Comparison of ENCODE assay signal across 14 cellular contexts in genomic region chr1:235295902-235296350, GRCh38. TPM values are rescaled to one million over a fixed set of nuclear protein-coding genes. Genes with fewer than 3 reads are reported as not detected.
A peak's percentile ranks its signal among the peaks of the same experiment; 100 is the strongest.
DNase-seq lines count a peak whose midpoint lies in the region; ATAC-seq and TF ChIP-seq lines count a peak whose summit lies in the region.
"Had no signal": no experiment of that assay in that cellular context is flagged by ENCODE, and none has a peak within 500 bp of the region (broad histone marks: within the 10 kb centered on the region; RNA-seq: fewer than 3 reads in every experiment).

No MANE protein-coding gene starts in this region.

- H3K18ac ChIP-seq in mesenchymal stem cell (ENCODE audit: low read depth in 1 of 2, low read length in 2 of 2), result no peak overlapping the region

- H3K79me2 ChIP-seq in mammary epithelial cell (ENCODE audit: insufficient read depth, low read length), result peaks cover 86% of the 10 kb centered on the region

- peak overlapping the region in 2 of 3 donors; percentile 46 to 80 for H3K27ac Mint-ChIP-seq in IgD-negative memory B cell
- H3K27ac Mint-ChIP-seq: dendritic cell treated with granulocyte-macrophage colony-stimulating factor and Interleukin-4, amounts not matched to agents 40 ng/mL and 50 ng/mL, for 4 days had no signal

- no peak overlapping the region for H3K4ac ChIP-seq in mesenchymal stem cell (ENCODE audit: low read depth in 1 of 2, low read length in 2 of 2)

- H4K8ac ChIP-seq in mesenchymal stem cell (ENCODE audit: low read length), result no peak overlapping the region

- no peak overlapping the region for H3K4me2 ChIP-seq in mammary epithelial cell (ENCODE audit: insufficient read depth, low read depth, low read length)
- H3K4me2 ChIP-seq in mesenchymal stem cell (ENCODE audit: low read length, poor library complexity, severe bottlenecking), result no peak overlapping the region
- H3K4me2 ChIP-seq: smooth muscle cell had no signal

- no peaks in the 10 kb centered on the region for H3K27me3 ChIP-seq in mammary epithelial cell (ENCODE audit: insufficient read depth, low read length)
- no peaks in the 10 kb centered on the region for H3K27me3 ChIP-seq in mesenchymal stem cell (ENCODE audit: control insufficient read depth in 1 of 2, insufficient read depth in 1 of 2, low read length in 2 of 2)
- H3K27me3 ChIP-seq in esophagus muscularis mucosa, result no peaks in the 10 kb centered on the region

- H3K4me3 ChIP-seq in mammary epithelial cell (replicated peaks in 1 of 3; ENCODE audit: insufficient read depth in 1 of 3, low read depth in 2 of 3, low read length in 3 of 3) (no peak overlapping the region), mesenchymal stem cell (ENCODE audit: insufficient read depth in 1 of 2, low read depth in 1 of 2, low read length in 2 of 2) (no peak overlapping the region), esophagus muscularis mucosa (no peak overlapping the region)
- H3K4me3 ChIP-seq: smooth muscle cell had no signal

- no TSS peak for BruUV-seq in mammary epithelial cell (replicated peaks; lab: Mats Ljungman, UMichigan)

- H3K4me3 Mint-ChIP-seq in IgD-negative memory B cell, result peak overlapping the region in 1 of 4 donors; percentile 71
- H3K4me3 Mint-ChIP-seq: dendritic cell treated with granulocyte-macrophage colony-stimulating factor and Interleukin-4, amounts not matched to agents 40 ng/mL and 50 ng/mL, for 4 days had no signal

- no peak for TF ChIP-seq POLR2A in esophagus muscularis mucosa (IDR thresholded peaks at IDR 0.05; ENCODE audit: low read depth)

- H3K4me1 ChIP-seq in mammary epithelial cell (ENCODE audit: insufficient read depth, low read length) (peaks cover 12% of the 10 kb centered on the region), mesenchymal stem cell (ENCODE audit: control insufficient read depth, insufficient read depth, low read depth, low read length) (peaks cover 9% of the 10 kb centered on the region), esophagus muscularis mucosa (peaks cover 8 to 52% (median 28%) of the 10 kb centered on the region in 4 donors)

- H3K36me3 ChIP-seq in mammary epithelial cell (ENCODE audit: insufficient read depth, low read length) (no peaks in the 10 kb centered on the region), mesenchymal stem cell (ENCODE audit: control insufficient read depth in 1 of 2, insufficient read depth in 2 of 2, low read depth in 1 of 2, low read length in 2 of 2) (no peaks in the 10 kb centered on the region), esophagus muscularis mucosa (no peaks in the 10 kb centered on the region)

- H3K9ac ChIP-seq in mammary epithelial cell (ENCODE audit: insufficient read depth, low read length), result no peak overlapping the region
- no peak overlapping the region for H3K9ac ChIP-seq in mesenchymal stem cell (ENCODE audit: low read length)

- H4K91ac ChIP-seq in mesenchymal stem cell (ENCODE audit: low read length), result no peak overlapping the region

- peaks cover 0 to 5% (median 3%) of the 10 kb centered on the region in 3 donors for H3K9me3 Mint-ChIP-seq in IgD-negative memory B cell
- H3K9me3 Mint-ChIP-seq: dendritic cell treated with granulocyte-macrophage colony-stimulating factor and Interleukin-4, amounts not matched to agents 40 ng/mL and 50 ng/mL, for 4 days had no signal

- H2BK120ac ChIP-seq in mesenchymal stem cell (ENCODE audit: low read depth, low read length), result no peak overlapping the region

- H3K14ac ChIP-seq in mesenchymal stem cell (ENCODE audit: low read length in 2 of 2), result no peak overlapping the region

- peaks cover 41 to 47% (median 45%) of the 10 kb centered on the region in 3 donors for H3K4me1 Mint-ChIP-seq in IgD-negative memory B cell

- no peak overlapping the region for H3K23ac ChIP-seq in mesenchymal stem cell (ENCODE audit: low read length in 2 of 2)

- no peak for TF ChIP-seq EP300 in esophagus muscularis mucosa (IDR thresholded peaks at IDR 0.05)

- H3K36me3 Mint-ChIP-seq in IgD-negative memory B cell, result peaks cover 2% of the 10 kb centered on the region

- H2BK5ac ChIP-seq in mesenchymal stem cell (ENCODE audit: low read depth, low read length, poor library complexity, severe bottlenecking), result no peak overlapping the region

- in situ Hi-C loops in mammary epithelial cell (cut with MboI; ENCODE audit: low sequenced_read_pairs in 2 of 2), result no loop called here

- peak; percentile 81 for DNase-seq in mammary epithelial cell
- DNase-seq in mesenchymal stem cell, result peak; percentile 26
- DNase-seq in activated CD4-positive, CD25-positive, alpha-beta regulatory T cell (lab: John Stamatoyannopoulos, UW), result no peak
- DNase-seq in esophagus muscularis mucosa (ENCODE audit: extremely low spot score), result no peak
- DNase-seq: activated CD4-positive, alpha-beta T cell treated with anti-CD3 and anti-CD28 coated beads for 48 hours; COR-L47; left colon; MM.1S had no signal

- no peak overlapping the region for H2BK15ac ChIP-seq in mesenchymal stem cell (ENCODE audit: low read depth, poor library complexity, severe bottlenecking)

- CTCF ChIA-PET in mammary epithelial cell (lab: Charles Lee; ENCODE audit: low non-redundant PET), result no interaction called here

- H3K9me3 ChIP-seq in mammary epithelial cell (replicated peaks; ENCODE audit: insufficient read depth, low read length) (no peaks in the 10 kb centered on the region), mesenchymal stem cell (ENCODE audit: control insufficient read depth, low read length) (no peaks in the 10 kb centered on the region), esophagus muscularis mucosa (no peaks in the 10 kb centered on the region)

- intact Hi-C loops in mammary epithelial cell (cut with micrococcal nuclease) (no loop called here), esophagus muscularis mucosa (cut with DNase I) (no loop called here)

- H2AFZ ChIP-seq in mammary epithelial cell (ENCODE audit: low read depth, low read length), result no peak overlapping the region
- no peak overlapping the region for H2AFZ ChIP-seq in mesenchymal stem cell (ENCODE audit: low read depth, low read length)

- H3K79me1 ChIP-seq in mesenchymal stem cell (replicated peaks; ENCODE audit: low read length, poor library complexity, severe bottlenecking), result no peaks in the 10 kb centered on the region

- no peak overlapping the region for H2AK5ac ChIP-seq in mesenchymal stem cell (ENCODE audit: low read length, severe bottlenecking)

- H4K20me1 ChIP-seq in mammary epithelial cell (ENCODE audit: insufficient read depth, low read length), result peaks cover 2% of the 10 kb centered on the region

- no peak overlapping the region for H2BK12ac ChIP-seq in mesenchymal stem cell (ENCODE audit: low read length in 2 of 2)

- no peaks in the 10 kb centered on the region for H3K27me3 Mint-ChIP-seq in IgD-negative memory B cell
- H3K27me3 Mint-ChIP-seq: dendritic cell treated with granulocyte-macrophage colony-stimulating factor and Interleukin-4, amounts not matched to agents 40 ng/mL and 50 ng/mL, for 4 days had no signal

- no peak for ATAC-seq in HG02588 (IDR thresholded peaks at IDR 0.05; ENCODE audit: unreplicated experiment)
- ATAC-seq in GM21737 (IDR thresholded peaks at IDR 0.05; ENCODE audit: unreplicated experiment), result no peak
- ATAC-seq: left colon had no signal

- WGBS in mammary epithelial cell (ENCODE audit: low coverage, missing lambda C conversion rate), result 86% methylated on average over 5 of the region's 5 CpGs
- WGBS in mesenchymal stem cell, result over 99% methylated on average over 5 of the region's 5 CpGs
- 90% methylated on average over 5 of the region's 5 CpGs for WGBS in esophagus muscularis mucosa

- H3K27ac ChIP-seq in C4-2B (peak overlapping the region; percentile 59), mammary epithelial cell (ENCODE audit: insufficient read depth, low read depth, low read length) (no peak overlapping the region), mesenchymal stem cell (ENCODE audit: low read length, poor library complexity, severe bottlenecking) (no peak overlapping the region), esophagus muscularis mucosa (replicated peaks in 1 of 4) (no peak overlapping the region)

- dilution Hi-C loops in mammary epithelial cell (cut with HindIII; ENCODE audit: low sequenced_read_pairs), result no loop called here

- TF ChIP-seq CTCF in C4-2B (conservative IDR thresholded peaks at IDR 0.05), result no peak
- no peak for TF ChIP-seq CTCF in mammary epithelial cell (conservative IDR thresholded peaks at IDR 0.05 in 1 of 2, IDR thresholded peaks at IDR 0.05 in 1 of 2; ENCODE audit: extremely low read depth in 1 of 2, insufficient read depth in 1 of 2, low read depth in 1 of 2, low read length in 2 of 2)
- TF ChIP-seq CTCF in esophagus muscularis mucosa (IDR thresholded peaks at IDR 0.05), result no peak

RNA-seq across cellular contexts. Expression of gene ARID4B, which starts 32.1 kb away (rescaled TPM):
- polyA plus RNA-seq in IgD-negative memory B cell (66.2 TPM), mammary epithelial cell (4.9 TPM)
- total RNA-seq in mammary epithelial cell (10 to 100 TPM; 20.5 to 24.6 TPM), esophagus muscularis mucosa (10 to 100 TPM; 23.0 to 38.2 (median 29.2) TPM)
- polyA minus RNA-seq in mammary epithelial cell, result 121 TPM
- polyA plus RNA-seq in mesenchymal stem cell (2013, experiment 1 of 2), result 20.7 TPM
- polyA plus RNA-seq in mesenchymal stem cell (2013, experiment 2 of 2), result 21.1 TPM

RNA-seq across cellular contexts. Expression of gene GGPS1, which starts 32.4 kb away (rescaled TPM):
- polyA plus RNA-seq in IgD-negative memory B cell (63.7 TPM), mammary epithelial cell (18.0 TPM)
- total RNA-seq in mammary epithelial cell (10 to 100 TPM; 35.8 to 37.9 TPM), esophagus muscularis mucosa (10 to 100 TPM; 25.7 to 30.5 (median 28.7) TPM)
- 37.6 TPM for polyA minus RNA-seq in mammary epithelial cell
- 35.1 TPM for polyA plus RNA-seq in mesenchymal stem cell (2013, experiment 1 of 2)
- polyA plus RNA-seq in mesenchymal stem cell (2013, experiment 2 of 2), result 36.4 TPM

Comparison
In these comparisons a context has a peak if more than half of its experiments do, and no peak if none do; other contexts are left out.
1. DNase-seq: peak in mammary epithelial cell (single experiment) and mesenchymal stem cell (single experiment); none in activated CD4-positive, CD25-positive, alpha-beta regulatory T cell (0 of 4) and esophagus muscularis mucosa (single experiment).